In genomic region chr1:172393354-172393753, GRCh38 we compare ENCODE assay signal across 10 cellular contexts. TPM values are rescaled to one million over a fixed set of nuclear protein-coding genes. Genes with fewer than 3 reads are reported as not detected.
DNase-seq lines count a peak whose midpoint lies in the region; ATAC-seq, FAIRE-seq and TF ChIP-seq lines count a peak whose summit lies in the region.
"Had no signal": no experiment of that assay in that cellular context is flagged by ENCODE, and none has a peak within 500 bp of the region (broad histone marks: within the 10 kb centered on the region; RNA-seq: fewer than 3 reads in every experiment).

No MANE protein-coding gene starts in this region.

- H3K4me3 Mint-ChIP-seq in natural killer cell: peak overlapping the region; percentile 25

- H3K27ac ChIP-seq in adrenal gland: peak overlapping the region in 3 of 5 donors; percentile 14 to 62 (median 53)
- peak overlapping the region; percentile 28 to 43 for H3K27ac ChIP-seq in aorta (ENCODE audit: low read depth in 1 of 2, low read length in 2 of 2)
- no peak overlapping the region for H3K27ac ChIP-seq in kidney (ENCODE audit: low read depth in 2 of 2, low read length in 2 of 2)

- no peaks in the 10 kb centered on the region for H3K9me3 ChIP-seq in adrenal gland (replicated peaks in 1 of 3)
- H3K9me3 ChIP-seq in aorta (ENCODE audit: control insufficient read depth, low read length): no peaks in the 10 kb centered on the region
- H3K9me3 ChIP-seq in kidney (ENCODE audit: control insufficient read depth in 1 of 2, low read length in 2 of 2): no peaks in the 10 kb centered on the region

- H3K27me3 ChIP-seq in adrenal gland: no peaks in the 10 kb centered on the region
- no peaks in the 10 kb centered on the region for H3K27me3 ChIP-seq in aorta (ENCODE audit: control insufficient read depth in 1 of 2, insufficient read depth in 2 of 2, low read length in 1 of 2)

- 58 to 72% (median 69%) methylated on average over 5 of the region's 5 CpGs for WGBS in adrenal gland, 4 donors
- 57 to 63% methylated on average over 5 of the region's 5 CpGs for WGBS in aorta, 2 donors

- H3K4me1 Mint-ChIP-seq in natural killer cell: peaks cover 26 to 33% of the 10 kb centered on the region in 2 donors

- ATAC-seq in left ventricle myocardium superior (peak; percentile 17), Right ventricle myocardium inferior (no peak), natural killer cell (no peak), aorta (ENCODE audit: low FRiP score) (no peak), HG03571 (IDR thresholded peaks at IDR 0.05; ENCODE audit: unreplicated experiment) (no peak)

- DNase-seq in left ventricle myocardium superior (no peak), Right ventricle myocardium inferior (ENCODE audit: missing footprints) (no peak), adrenal gland (peak in 2 of 7 donors; percentile 20 to 24), natural killer cell (no peak), aorta (no peak), EL (no peak), kidney (no peak)
- DNase-seq: NCI-H446 had no signal

- peaks cover 11 to 51% of the 10 kb centered on the region in 2 donors for H3K4me1 ChIP-seq in adrenal gland (replicated peaks in 1 of 2)
- peaks cover 0 to 4% of the 10 kb centered on the region in 2 donors for H3K4me1 ChIP-seq in aorta (ENCODE audit: control insufficient read depth in 1 of 2, insufficient read depth in 2 of 2, low read length in 2 of 2)
- peaks cover 14 to 23% of the 10 kb centered on the region in 2 donors for H3K4me1 ChIP-seq in kidney (ENCODE audit: control insufficient read depth in 1 of 2, insufficient read depth in 1 of 2, low read depth in 1 of 2, low read length in 2 of 2)

- H3K9ac ChIP-seq in kidney (ENCODE audit: low read length in 2 of 2): no peak overlapping the region

- TF ChIP-seq CTCF in adrenal gland (IDR thresholded peaks at IDR 0.05) (no peak), natural killer cell (IDR thresholded peaks at IDR 0.05) (no peak), kidney (IDR thresholded peaks at IDR 0.05; ENCODE audit: borderline replicate concordance, extremely low read depth, insufficient read depth) (no peak)

- peak overlapping the region; percentile 77 to 90 for H3K27ac Mint-ChIP-seq in natural killer cell

- H3K4me3 ChIP-seq in adrenal gland: no peak overlapping the region
- no peak overlapping the region for H3K4me3 ChIP-seq in aorta (ENCODE audit: low read length in 2 of 2)
- H3K4me3 ChIP-seq in kidney (ENCODE audit: low read length in 2 of 2): no peak overlapping the region

- no peaks in the 10 kb centered on the region for H3K36me3 ChIP-seq in adrenal gland (replicated peaks in 1 of 2)
- no peaks in the 10 kb centered on the region for H3K36me3 ChIP-seq in aorta (ENCODE audit: control insufficient read depth in 1 of 2, insufficient read depth in 2 of 2, low read length in 1 of 2)
- H3K36me3 ChIP-seq in kidney (ENCODE audit: control insufficient read depth in 1 of 2, insufficient read depth in 2 of 2, low read length in 2 of 2): no peaks in the 10 kb centered on the region

- H3K9me3 Mint-ChIP-seq in natural killer cell: no peaks in the 10 kb centered on the region

- peak in 1 of 2 donors; percentile 14 for TF ChIP-seq POLR2A in adrenal gland (IDR thresholded peaks at IDR 0.05)

- H3K36me3 Mint-ChIP-seq in natural killer cell: no peaks in the 10 kb centered on the region

- no peaks in the 10 kb centered on the region for H3K27me3 Mint-ChIP-seq in natural killer cell (ENCODE audit: low read depth in 2 of 2)

- no peak for FAIRE-seq in kidney (lab: Jason Lieb, UNC)

- intact Hi-C loops in left ventricle myocardium superior (cut with micrococcal nuclease): no loop called here
- intact Hi-C loops in Right ventricle myocardium inferior (cut with DNase I): loop anchor here (10.0 kb wide), 2 partner anchors 69 to 99 kb away; no protein-coding TSS in a partner anchor
- intact Hi-C loops in adrenal gland (cut with DNase I): loop anchor here in 1 of 2 donors (10.0 kb wide), 1 partner anchor 109 kb away; no protein-coding TSS in a partner anchor
- intact Hi-C loops in natural killer cell (cut with micrococcal nuclease): no loop called here
- intact Hi-C loops in aorta (cut with DNase I): loop anchor here in 1 of 2 donors (5.0 kb wide), 1 partner anchor 71 kb away; no protein-coding TSS in a partner anchor
- intact Hi-C loops in kidney (cut with DNase I): no loop called here

RNA-seq across cellular contexts. Expression of gene C1orf105, which starts 27.1 kb away (rescaled TPM):
- total RNA-seq in left ventricle myocardium superior (21.9 TPM), Right ventricle myocardium inferior (25.2 TPM), adrenal gland (under 1 TPM in 2 of 8 donors, not detected in 6; 0.39 to 0.80 TPM), natural killer cell (not detected), aorta (not detected), kidney (not detected)
- polyA plus RNA-seq in adrenal gland (under 1 TPM in 1 of 3 donors, not detected in 2; 0.37 TPM), aorta (not detected), kidney (ENCODE audit: insufficient read depth, low read depth, low replicate concordance) (not detected)
- total RNA-seq: T-helper 2 cell treated with Interferon-gamma antibody and Interleukin-4, amounts not matched to agents 100 ng/mL and 5 ng/mL, for 36 hours had no signal

RNA-seq across cellular contexts. Expression of gene PIGC, which starts 50.5 kb away (rescaled TPM):
- total RNA-seq in left ventricle myocardium superior: 12.3 TPM
- 13.5 TPM for total RNA-seq in Right ventricle myocardium inferior
- total RNA-seq in adrenal gland: 10 to 100 TPM; 19.7 to 33.6 (median 25.2) TPM
- polyA plus RNA-seq in adrenal gland: 10 to 100 TPM; 20.3 to 30.9 (median 27.7) TPM
- total RNA-seq in natural killer cell: 10 to 100 TPM; 27.9 to 35.7 (median 30.4) TPM
- 10 to 100 TPM; 18.0 to 22.9 TPM for total RNA-seq in aorta
- 10 to 100 TPM; 24.2 to 27.2 TPM for polyA plus RNA-seq in aorta
- 27.6 TPM for total RNA-seq in kidney
- polyA plus RNA-seq in kidney (ENCODE audit: insufficient read depth, low read depth, low replicate concordance): 28.6 TPM

Comparison
In these comparisons a context has a peak if more than half of its experiments do, and no peak if none do; other contexts are left out.
1. H3K27ac ChIP-seq: peak in adrenal gland (3 of 5) and aorta (2 of 2); none in kidney (0 of 2).
2. RNA of gene C1orf105, which starts 27.1 kb away (total RNA-seq): 25.2 TPM in Right ventricle myocardium inferior (single experiment) and 21.9 TPM in left ventricle myocardium superior (single experiment); 0.39 to 0.80 TPM in adrenal gland, not detected in natural killer cell, not detected in aorta and not detected in kidney (single experiment); every median in the first group is over 10 times any median in the second.